In the genomic region with DNA sequence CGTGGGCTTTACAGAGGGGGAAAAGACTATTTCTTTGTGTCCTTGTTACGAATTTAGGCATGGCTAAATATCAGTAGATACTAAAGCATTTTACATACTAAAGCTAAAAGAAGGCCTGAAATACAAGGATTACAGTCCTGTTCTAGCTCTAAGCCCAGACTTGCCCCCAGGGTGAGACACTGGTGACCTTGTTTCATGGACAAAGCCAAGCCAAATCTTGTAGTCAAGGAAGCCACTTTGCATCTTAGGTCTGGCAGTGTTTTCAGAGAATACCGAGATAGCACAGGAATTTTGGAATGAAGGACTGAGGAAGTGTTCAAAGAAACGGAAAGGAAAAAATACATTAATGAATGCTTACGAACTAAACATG, we compare ENCODE assay signal across 8 cellular contexts. TPM values are rescaled to one million over a fixed set of nuclear protein-coding genes. Genes with fewer than 3 reads are reported as not detected.
DNase-seq lines count a peak whose midpoint lies in the region; ATAC-seq, FAIRE-seq and TF ChIP-seq lines count a peak whose summit lies in the region.

No MANE protein-coding gene starts in this region.

- peak overlapping the region; percentile 65 for H2AFZ ChIP-seq in Loucy (ENCODE audit: low read length)

- H3K27me3 Mint-ChIP-seq in naive thymus-derived CD4-positive, alpha-beta T cell = no peaks in the 10 kb centered on the region

- peak overlapping the region; percentile 95 to 99 for H3K27ac ChIP-seq in coronary artery
- peak overlapping the region; percentile 96 for H3K27ac ChIP-seq in naive thymus-derived CD4-positive, alpha-beta T cell (ENCODE audit: low read depth, low read length)

- no peak for ATAC-seq in naive thymus-derived CD4-positive, alpha-beta T cell
- no peak for ATAC-seq in GM21526 (IDR thresholded peaks at IDR 0.05; ENCODE audit: low FRiP score, unreplicated experiment)

- H3K9ac ChIP-seq in Loucy (ENCODE audit: low read depth, low read length, poor library complexity, severe bottlenecking) = peak overlapping the region; percentile 92

- H3K79me2 ChIP-seq in Loucy (ENCODE audit: insufficient read depth, low read length) = peaks cover 42% of the 10 kb centered on the region

- CTCF ChIA-PET in naive thymus-derived CD4-positive, alpha-beta T cell (lab: Charles Lee) = interaction anchor here (0.7 to 2.3 kb wide), 3 partner anchors 12 to 50 kb away, joined by 3 to 11 read pairs (median 4); a partner anchor contains a TSS

- H3K4me3 ChIP-seq in BE2C (ENCODE audit: low read depth, low read length) (peak overlapping the region; percentile 98), Loucy (ENCODE audit: low read length, poor library complexity, severe bottlenecking) (peak overlapping the region; percentile 99), coronary artery (peak overlapping the region; percentile 94)
- peak overlapping the region; percentile 91 for H3K4me3 ChIP-seq in naive thymus-derived CD4-positive, alpha-beta T cell (ENCODE audit: low read length)

- H3K4me2 ChIP-seq in Loucy (ENCODE audit: low read depth, low read length, poor library complexity, severe bottlenecking) = peak overlapping the region; percentile 94

- H4K20me1 ChIP-seq in Loucy (ENCODE audit: insufficient read depth, low read length, poor library complexity, severe bottlenecking) = peaks cover 41% of the 10 kb centered on the region

- intact Hi-C loops in naive thymus-derived CD4-positive, alpha-beta T cell (cut with micrococcal nuclease) = loop anchor here (1.0 to 10.0 kb wide), 15 partner anchors 9 to 1482 kb away; a partner anchor contains a TSS

- H3K27me3 ChIP-seq in BE2C = no peaks in the 10 kb centered on the region
- peaks cover 6% of the 10 kb centered on the region for H3K27me3 ChIP-seq in Loucy (ENCODE audit: insufficient read depth, low read length, poor library complexity, severe bottlenecking)
- H3K27me3 ChIP-seq in naive thymus-derived CD4-positive, alpha-beta T cell (ENCODE audit: control insufficient read depth in 2 of 2, insufficient read depth in 2 of 2, low read length in 2 of 2) = no peaks in the 10 kb centered on the region

- H3K9me3 Mint-ChIP-seq in naive thymus-derived CD4-positive, alpha-beta T cell = peaks cover 0 to 7% (median 0%) of the 10 kb centered on the region in 11 donors

- H3K36me3 ChIP-seq in BE2C = no peaks in the 10 kb centered on the region; the same call in 1 of the 2 replicates
- no peaks in the 10 kb centered on the region for H3K36me3 ChIP-seq in Loucy (ENCODE audit: insufficient read depth, low read length)
- H3K36me3 ChIP-seq in naive thymus-derived CD4-positive, alpha-beta T cell (ENCODE audit: control insufficient read depth in 2 of 3, insufficient read depth in 3 of 3, low read length in 3 of 3) = peaks cover 0 to 10% (median 0%) of the 10 kb centered on the region in 3 experiments

- H3K4me3 Mint-ChIP-seq in naive thymus-derived CD4-positive, alpha-beta T cell = peak overlapping the region; percentile 96 to 100 (median 98)

- peaks cover 0 to 8% (median 0%) of the 10 kb centered on the region in 5 donors for H3K36me3 Mint-ChIP-seq in naive thymus-derived CD4-positive, alpha-beta T cell

- POLR2A ChIA-PET in naive thymus-derived CD4-positive, alpha-beta T cell (lab: Charles Lee) = interaction anchor here (0.5 to 8.1 kb wide), 15 partner anchors 9 to 84 kb away, joined by 3 to 148 read pairs (median 4); a partner anchor contains a TSS

- H3K4me1 ChIP-seq in BE2C = peaks cover 9% of the 10 kb centered on the region
- H3K4me1 ChIP-seq in Loucy (ENCODE audit: insufficient read depth, low read length, poor library complexity, severe bottlenecking) = peaks cover 35% of the 10 kb centered on the region
- peaks cover 31 to 36% of the 10 kb centered on the region in 2 donors for H3K4me1 ChIP-seq in naive thymus-derived CD4-positive, alpha-beta T cell (ENCODE audit: control insufficient read depth in 2 of 2, insufficient read depth in 2 of 2, low read length in 2 of 2)

- no peaks in the 10 kb centered on the region; the same call in 1 of the 2 replicates for H3F3A ChIP-seq in Loucy (ENCODE audit: low read depth)

- DNase-seq in BE2C (no peak), coronary artery (ENCODE audit: low spot score) (no peak), frontal cortex (ENCODE audit: low spot score in 2 of 2) (no peak), NCI-H2029 (lab: John Stamatoyannopoulos, UW) (no peak)
- DNase-seq in naive thymus-derived CD4-positive, alpha-beta T cell = no peak
- DNase-seq in activated CD4-positive, alpha-beta T cell treated with anti-CD3 and anti-CD28 coated beads for 4 hours = no peak

- no peak for FAIRE-seq in frontal cortex (lab: Jason Lieb, UNC)

- H3K27ac Mint-ChIP-seq in naive thymus-derived CD4-positive, alpha-beta T cell = peak overlapping the region; percentile 92 to 100 (median 99)

- H3K9me3 ChIP-seq in BE2C = no peaks in the 10 kb centered on the region
- no peaks in the 10 kb centered on the region for H3K9me3 ChIP-seq in Loucy (ENCODE audit: insufficient read depth, low read depth, low read length)
- H3K9me3 ChIP-seq in naive thymus-derived CD4-positive, alpha-beta T cell (ENCODE audit: control insufficient read depth in 2 of 3, low read length in 3 of 3) = no peaks in the 10 kb centered on the region

- peaks cover 30 to 40% (median 37%) of the 10 kb centered on the region in 7 donors for H3K4me1 Mint-ChIP-seq in naive thymus-derived CD4-positive, alpha-beta T cell

- H3K9me2 ChIP-seq in Loucy (replicated peaks; ENCODE audit: low read depth, low read length) = no peaks in the 10 kb centered on the region

- TF ChIP-seq CTCF in BE2C (IDR thresholded peaks at IDR 0.05; ENCODE audit: low read depth, low read length) (no peak), Loucy (conservative IDR thresholded peaks at IDR 0.05; ENCODE audit: low read length) (no peak), coronary artery (IDR thresholded peaks at IDR 0.05) (no peak)

RNA-seq across cellular contexts. Expression of a gene that starts 0.7 kb away (rescaled TPM):
- 56.6 TPM for polyA plus RNA-seq in BE2C (2012; ENCODE audit: insufficient read depth, insufficient read length, low read depth)
- 100 to 1,000 TPM; 161 to 299 (median 167) TPM for total RNA-seq in naive thymus-derived CD4-positive, alpha-beta T cell
- polyA plus RNA-seq in naive thymus-derived CD4-positive, alpha-beta T cell = 100 to 1,000 TPM; 115 TPM
- total RNA-seq in frontal cortex = 472 TPM

RNA-seq across cellular contexts. Expression of a gene that starts 43.6 kb away (rescaled TPM):
- polyA plus RNA-seq in BE2C (2012; ENCODE audit: insufficient read depth, insufficient read length, low read depth) = not detected
- 1 to 10 TPM in 1 of 5 experiments, under 1 TPM in 4; 0.22 to 1.2 (median 0.34) TPM for total RNA-seq in naive thymus-derived CD4-positive, alpha-beta T cell
- polyA plus RNA-seq in naive thymus-derived CD4-positive, alpha-beta T cell = under 1 TPM; 0.18 to 0.48 TPM
- 60.7 TPM for total RNA-seq in frontal cortex

RNA-seq across cellular contexts. Expression of a gene that starts 50.4 kb away (rescaled TPM):
- 7.6 TPM for polyA plus RNA-seq in BE2C (2012; ENCODE audit: insufficient read depth, insufficient read length, low read depth)
- 10 to 100 TPM; 17.8 to 54.8 (median 35.0) TPM for total RNA-seq in naive thymus-derived CD4-positive, alpha-beta T cell
- polyA plus RNA-seq in naive thymus-derived CD4-positive, alpha-beta T cell = 10 to 100 TPM; 23.8 to 27.4 TPM
- 48.9 TPM for total RNA-seq in frontal cortex

Comparison
In these comparisons a context has a peak if more than half of its experiments do, and no peak if none do; other contexts are left out.
1. RNA of a gene that starts 43.6 kb away (total RNA-seq): 60.7 TPM in frontal cortex (single experiment); 0.22 to 1.2 TPM in naive thymus-derived CD4-positive, alpha-beta T cell; every median in the first group is over 10 times any median in the second.
2. Peak in every context shown above with its lines, with median percentiles within 50 percentile points of each other: H3K4me3 ChIP-seq.